In the genomic region with DNA sequence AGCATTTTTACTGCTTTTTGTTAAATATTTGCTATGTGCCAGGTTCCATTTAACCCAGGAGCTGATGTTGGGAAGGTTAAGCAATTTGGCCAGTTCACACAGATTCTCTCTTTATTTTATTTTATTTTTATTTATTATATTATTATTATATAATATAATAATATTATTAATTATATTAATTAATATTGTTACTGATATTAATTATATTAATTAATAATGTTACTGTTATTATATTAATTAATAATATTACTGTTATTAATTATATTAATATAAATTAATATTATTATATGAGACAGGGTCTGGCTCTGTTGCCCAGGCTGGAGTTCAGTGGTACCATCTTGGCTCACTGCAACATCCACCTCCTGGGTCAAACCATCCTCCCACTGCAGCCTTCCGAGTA, we compare ENCODE assay signal across 21 cellular contexts.
"Had no signal": no experiment of that assay in that cellular context is flagged by ENCODE, and none has a peak within 500 bp of the region (broad histone marks: within the 10 kb centered on the region; RNA-seq: fewer than 3 reads in every experiment).

No MANE protein-coding gene starts in this region.

- DNase-seq: cerebellar nuclear complex; colonic mucosa; dermis blood vessel endothelial cell; esophagus squamous epithelium; foreskin fibroblast; head of caudate nucleus; hypothalamus; left lung; mesenchymal stem cell; midbrain; nucleus accumbens; ovary; sigmoid colon; stimulated activated CD4-positive, alpha-beta T cell treated with anti-CD3 and anti-CD28 coated beads, Interleukin-2, amount 100 ng/mL, for 48 hours; stimulated activated naive CD4-positive, alpha-beta T cell treated with Interleukin-2 at 50 U/mL for 16 hours; trophoblast cell had no signal

- H3K4me1 ChIP-seq: colonic mucosa had no signal

- H3K27ac ChIP-seq: colonic mucosa, esophagus squamous epithelium, left lung, neural progenitor cell, ovary, sigmoid colon had no signal

- H3K4me3 Mint-ChIP-seq: natural killer cell treated with Interleukin-12 subunit alpha and Interleukin-12 subunit beta and Interleukin-15 and Interleukin-18, amount 100 ng/mL, for 72 hours; neural progenitor cell had no signal

- H3K36me3 Mint-ChIP-seq: natural killer cell treated with Interleukin-12 subunit alpha and Interleukin-12 subunit beta and Interleukin-15 and Interleukin-18, amount 100 ng/mL, for 72 hours; neural progenitor cell had no signal

- H3K27ac Mint-ChIP-seq: natural killer cell treated with Interleukin-12 subunit alpha and Interleukin-12 subunit beta and Interleukin-15 and Interleukin-18, amount 100 ng/mL, for 72 hours; neural progenitor cell; progenitor cell of endocrine pancreas had no signal

- H3K9me3 Mint-ChIP-seq: neural progenitor cell had no signal

- ATAC-seq: left lung; natural killer cell treated with Interleukin-12 subunit alpha and Interleukin-12 subunit beta and Interleukin-15 and Interleukin-18, amount 100 ng/mL, for 72 hours had no signal

- H3K27me3 ChIP-seq: ovary had no signal

- H3K36me3 ChIP-seq: colonic mucosa, esophagus squamous epithelium, left lung, neural progenitor cell, ovary, sigmoid colon had no signal

- H3K9me3 ChIP-seq: colonic mucosa, esophagus squamous epithelium, left lung, ovary, sigmoid colon had no signal

- H3K4me3 ChIP-seq: colonic mucosa, esophagus squamous epithelium, left lung, lung, neural progenitor cell, ovary, sigmoid colon, smooth muscle cell had no signal
